Comparison of ENCODE assay signal across 1 cellular context in genomic region chr3:186930143-186930638, GRCh38.
TF ChIP-seq lines count a peak whose summit lies in the region.

Gene ST6GAL1, plus strand, starts transcription at chr3:186930526. Its CDS starts 112,178 bp downstream, at chr3:187042704.

TF ChIP-seq in K562, 482 proteins besides CTCF, POLR2A, EP300 and RAD21 (continued from another document):
- TF ChIP-seq ZNF79 (CRISPR knock-in tag; IDR thresholded peaks at IDR 0.05; ENCODE audit: low read depth) (no peak), NFE2L1 (tag; IDR thresholded peaks at IDR 0.05; ENCODE audit: borderline replicate concordance, low read depth) (no peak), PTRF (tag; IDR thresholded peaks at IDR 0.05) (no peak), NONO (IDR thresholded peaks at IDR 0.05; ENCODE audit: low read depth in 2 of 2, low read length in 1 of 2) (no peak), ZNF76 (CRISPR knock-in tag; IDR thresholded peaks at IDR 0.05; ENCODE audit: borderline replicate concordance) (no peak), ZEB2 (IDR thresholded peaks at IDR 0.05) (peak; percentile 51; the same call in 1 of the 2 replicates), ZNF134 (CRISPR knock-in tag; conservative IDR thresholded peaks at IDR 0.05) (no peak; the same call in 1 of the 2 replicates), ATF7 (IDR thresholded peaks at IDR 0.05) (peak; percentile 73), FOXA1 (IDR thresholded peaks at IDR 0.05; ENCODE audit: borderline replicate concordance) (no peak), HMGXB4 (CRISPR knock-in tag; IDR thresholded peaks at IDR 0.05) (peak; percentile 61; the same call in 1 of the 2 replicates)
- TF ChIP-seq, protein P1, sequence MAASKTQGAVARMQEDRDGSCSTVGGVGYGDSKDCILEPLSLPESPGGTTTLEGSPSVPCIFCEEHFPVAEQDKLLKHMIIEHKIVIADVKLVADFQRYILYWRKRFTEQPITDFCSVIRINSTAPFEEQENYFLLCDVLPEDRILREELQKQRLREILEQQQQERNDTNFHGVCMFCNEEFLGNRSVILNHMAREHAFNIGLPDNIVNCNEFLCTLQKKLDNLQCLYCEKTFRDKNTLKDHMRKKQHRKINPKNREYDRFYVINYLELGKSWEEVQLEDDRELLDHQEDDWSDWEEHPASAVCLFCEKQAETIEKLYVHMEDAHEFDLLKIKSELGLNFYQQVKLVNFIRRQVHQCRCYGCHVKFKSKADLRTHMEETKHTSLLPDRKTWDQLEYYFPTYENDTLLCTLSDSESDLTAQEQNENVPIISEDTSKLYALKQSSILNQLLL (CRISPR knock-in tag; IDR thresholded peaks at IDR 0.05; ENCODE audit: borderline replicate concordance), result no peak
- TF ChIP-seq, protein P2, sequence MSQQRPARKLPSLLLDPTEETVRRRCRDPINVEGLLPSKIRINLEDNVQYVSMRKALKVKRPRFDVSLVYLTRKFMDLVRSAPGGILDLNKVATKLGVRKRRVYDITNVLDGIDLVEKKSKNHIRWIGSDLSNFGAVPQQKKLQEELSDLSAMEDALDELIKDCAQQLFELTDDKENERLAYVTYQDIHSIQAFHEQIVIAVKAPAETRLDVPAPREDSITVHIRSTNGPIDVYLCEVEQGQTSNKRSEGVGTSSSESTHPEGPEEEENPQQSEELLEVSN (IDR thresholded peaks at IDR 0.05; ENCODE audit: borderline replicate concordance in 1 of 2, extremely low read depth in 1 of 2, insufficient read depth in 1 of 2, insufficient read length in 1 of 2, low read depth in 1 of 2, low read length in 1 of 2, poor library complexity in 1 of 2, severe bottlenecking in 1 of 2), result peak; percentile 69 to 83
